Comparison of ENCODE assay signal across 8 cellular contexts in the genomic region with DNA sequence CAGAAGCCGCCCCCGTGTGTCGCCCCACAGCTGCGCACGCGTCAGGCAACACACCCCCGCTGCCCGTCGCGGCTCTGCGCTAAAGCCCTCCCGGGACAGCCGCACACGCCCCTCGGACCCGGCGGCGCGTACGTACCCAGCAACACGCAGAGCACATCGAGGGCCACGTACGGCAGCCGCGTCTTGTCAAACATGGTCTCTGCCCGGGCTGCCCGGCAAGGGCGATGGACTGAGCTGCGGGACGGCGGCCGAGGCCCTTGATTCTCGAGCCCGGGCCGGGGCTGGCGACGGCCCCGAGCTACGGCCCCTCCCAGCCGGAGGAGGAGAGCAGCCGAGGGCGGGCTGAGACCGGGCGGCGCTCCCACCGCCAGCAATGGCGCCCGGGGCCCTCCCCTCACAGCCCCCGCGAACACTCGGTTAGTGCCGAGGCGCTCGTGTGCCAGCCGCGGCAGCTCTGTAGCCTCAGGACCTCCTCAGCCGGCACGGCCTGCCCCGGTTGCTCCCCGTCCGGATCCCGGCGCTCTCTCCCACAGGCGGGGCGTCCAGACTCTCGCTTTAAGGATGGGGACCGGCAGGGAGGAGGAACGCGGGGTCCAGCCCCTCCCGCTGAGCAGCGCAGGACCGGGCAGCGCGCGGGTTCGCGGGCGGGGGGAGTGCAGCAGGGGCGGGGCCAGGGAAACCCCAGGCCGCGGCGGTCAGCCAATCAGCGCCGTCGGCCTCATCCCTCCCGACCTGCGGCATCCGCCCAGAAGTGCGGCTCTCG. TPM values are rescaled to one million over a fixed set of nuclear protein-coding genes. Genes with fewer than 3 reads are reported as not detected.
DNase-seq lines count a peak whose midpoint lies in the region; TF ChIP-seq lines count a peak whose summit lies in the region.

A gene (minus strand): TSS at position 529 of the 763 bp plus-strand sequence. CDS start 335 bp downstream, at position 194.

- H3K4me3 ChIP-seq in epithelial cell of proximal tubule (ENCODE audit: low read depth, low read length) (peak within 1 kb of the TSS; percentile 78), mucosa of rectum (ENCODE audit: low read length in 2 of 2) (peak within 1 kb of the TSS; percentile 81 to 90)

- H3K27ac ChIP-seq in mucosa of rectum (ENCODE audit: low read depth in 2 of 2, low read length in 2 of 2): peak within 1 kb of the TSS; percentile 96

- peak; percentile 90 for DNase-seq in Caki2 (ENCODE audit: low read depth)
- peak; percentile 95 for DNase-seq in GM20000 (ENCODE audit: low spot score)
- DNase-seq in HT-29 (ENCODE audit: low spot score): peak; percentile 84
- DNase-seq in OCI-M2 (lab: John Stamatoyannopoulos, UW; ENCODE audit: unreplicated experiment): peak; percentile 26
- peak; percentile 90 for DNase-seq in activated T-cell treated with anti-CD3 and anti-CD28 coated beads, Interleukin-2, amount 50 U/mL, for 1 hour
- no peak for DNase-seq in epithelial cell of proximal tubule (ENCODE audit: low read depth)
- peak; percentile 86 for DNase-seq in stimulated activated CD8-positive, alpha-beta memory T cell treated with anti-CD3 and anti-CD28 coated beads, Interleukin-4, amount 100 ng/mL, for 48 hours

- H3K4me1 ChIP-seq in mucosa of rectum (ENCODE audit: control insufficient read depth in 2 of 2, insufficient read depth in 2 of 2, low read length in 2 of 2): peaks cover 9 to 16% of the 10 kb centered on the region in 2 donors

- H3K9ac ChIP-seq in mucosa of rectum (ENCODE audit: low read depth in 1 of 2, low read length in 2 of 2): peak within 1 kb of the TSS; percentile 82 to 91

- no peaks in the 10 kb centered on the region for H3K27me3 ChIP-seq in mucosa of rectum (ENCODE audit: control insufficient read depth in 2 of 2, insufficient read depth in 2 of 2, low read length in 2 of 2)

- in situ Hi-C loops in Caki2 (cut with HindIII; ENCODE audit: low pct_unique_long_range_greater_than_20kb, low sequenced_read_pairs): no loop called here

- TF ChIP-seq CTCF in GM20000 (IDR thresholded peaks at IDR 0.05; ENCODE audit: extremely low read depth, missing control alignments) (no peak), epithelial cell of proximal tubule (conservative IDR thresholded peaks at IDR 0.05; ENCODE audit: low read depth, low read length) (no peak)

- no peaks in the 10 kb centered on the region for H3K9me3 ChIP-seq in mucosa of rectum (ENCODE audit: control insufficient read depth in 2 of 2, low read length in 2 of 2)

- H3K36me3 ChIP-seq in mucosa of rectum (ENCODE audit: control insufficient read depth in 2 of 2, insufficient read depth in 2 of 2, low read length in 2 of 2): no peaks in the 10 kb centered on the region

RNA-seq across cellular contexts. Expression of the gene that starts here (rescaled TPM):
- total RNA-seq in Caki2 (2014; rRNA removed; shearing (Covaris generic); ENCODE audit: low replicate concordance): 20.7 and 42.2 TPM in 2 replicates
- 53.3 and 55.8 TPM in 2 replicates for total RNA-seq in HT-29 (2014; rRNA removed; shearing (Covaris generic))
- total RNA-seq in epithelial cell of proximal tubule: 19.8 and 36.2 TPM in 2 replicates
